In genomic region chr7:75795831-75796285, GRCh38 we compare ENCODE assay signal across 14 cellular contexts. TPM values are rescaled to one million over a fixed set of nuclear protein-coding genes. Genes with fewer than 3 reads are reported as not detected.
DNase-seq lines count a peak whose midpoint lies in the region; ATAC-seq, FAIRE-seq and TF ChIP-seq lines count a peak whose summit lies in the region.
"Had no signal": no experiment of that assay in that cellular context is flagged by ENCODE, and none has a peak within 500 bp of the region (broad histone marks: within the 10 kb centered on the region; RNA-seq: fewer than 3 reads in every experiment).

No MANE protein-coding gene starts in this region.

- no peak overlapping the region for H3K23ac ChIP-seq in trophoblast cell (ENCODE audit: low read length)

- no peaks in the 10 kb centered on the region for H3K79me1 ChIP-seq in trophoblast cell (ENCODE audit: low read length)

- H3K79me2 ChIP-seq in HepG2 (ENCODE audit: insufficient read depth, low read length): no peaks in the 10 kb centered on the region
- no peaks in the 10 kb centered on the region for H3K79me2 ChIP-seq in trophoblast cell (ENCODE audit: control insufficient read depth, insufficient read depth, low read length, poor library complexity)

- DNase-seq in HepG2 (ENCODE audit: low spot score) (no peak), heart right ventricle (peak; percentile 42 to 53), trophoblast cell (peak; percentile 44 to 80), NCI-H748 (lab: John Stamatoyannopoulos, UW; ENCODE audit: unreplicated experiment) (no peak)
- no peak for DNase-seq in activated effector memory CD4-positive, alpha-beta T cell treated with anti-CD3 and anti-CD28 coated beads, Interleukin-2, amount 50 U/mL, for 16 hours
- DNase-seq: activated CD4-positive, alpha-beta T cell treated with anti-CD3 and anti-CD28 coated beads, Interleukin-2, amount 50 U/mL, for 4 hours; central memory CD4-positive, alpha-beta T cell; NCI-H2029 treated with DMSO at 0.1 percent for 48 hours; substantia nigra had no signal

- POLR2A ChIA-PET in HepG2 (lab: Yijun Ruan, JAX): no interaction called here

- H4K12ac ChIP-seq in trophoblast cell (ENCODE audit: low read depth, low read length): no peak overlapping the region

- no peak for TF ChIP-seq EP300 in HepG2 (IDR thresholded peaks at IDR 0.05; ENCODE audit: low read depth in 2 of 2, low read length in 2 of 2)
- no peak for TF ChIP-seq EP300 in HepG2 (CRISPR knock-in tag; IDR thresholded peaks at IDR 0.05; ENCODE audit: borderline replicate concordance)

- H2BK12ac ChIP-seq in trophoblast cell (ENCODE audit: low read length): no peak overlapping the region

- H3K27ac ChIP-seq in liver (ENCODE audit: low read depth in 1 of 2, low read length in 2 of 2): no peak overlapping the region
- no peak overlapping the region for H3K27ac ChIP-seq in HepG2 (ENCODE audit: extremely low read length, insufficient read depth, low read length)
- H3K27ac ChIP-seq in heart right ventricle: peak overlapping the region in 6 of 10 donors; percentile 4 to 65 (median 40)
- H3K27ac ChIP-seq in trophoblast cell (ENCODE audit: low read depth, low read length): no peak overlapping the region
- H3K27ac ChIP-seq: epithelial cell of prostate had no signal

- TF ChIP-seq RAD21 in liver (IDR thresholded peaks at IDR 0.05): peak in 1 of 2 donors; percentile 45
- no peak for TF ChIP-seq RAD21 in HepG2 (CRISPR knock-in tag; IDR thresholded peaks at IDR 0.05)

- no peak overlapping the region for H3K4ac ChIP-seq in trophoblast cell (ENCODE audit: low read depth, low read length)

- BruUV-seq in HepG2 (replicated peaks; lab: Mats Ljungman, UMichigan): no TSS peak

- no peak overlapping the region for H2AK5ac ChIP-seq in trophoblast cell (ENCODE audit: low read length)

- H3K9me3 ChIP-seq in liver (ENCODE audit: control insufficient read depth in 4 of 4, low read length in 3 of 4): no peaks in the 10 kb centered on the region
- H3K9me3 ChIP-seq in HepG2 (ENCODE audit: low read length): no peaks in the 10 kb centered on the region
- no peaks in the 10 kb centered on the region for H3K9me3 ChIP-seq in heart right ventricle
- no peaks in the 10 kb centered on the region for H3K9me3 ChIP-seq in trophoblast cell (ENCODE audit: insufficient read depth, low read depth, low read length)

- intact Hi-C loops in HepG2 (cut with micrococcal nuclease; ENCODE audit: unreplicated experiment) (no loop called here), heart right ventricle (cut with DNase I) (loop anchor here in 1 of 10 donors (10.0 kb wide), 1 partner anchor 59 kb away; no protein-coding TSS in a partner anchor)

- H2BK5ac ChIP-seq in trophoblast cell (ENCODE audit: low read depth, low read length, poor library complexity): no peak overlapping the region

- no peak overlapping the region for H4K8ac ChIP-seq in trophoblast cell (ENCODE audit: low read depth, low read length)

- H3K4me3 ChIP-seq in liver (ENCODE audit: low read depth in 1 of 3, low read length in 3 of 3) (no peak overlapping the region), HepG2 (replicated peaks in 1 of 3; ENCODE audit: insufficient read depth in 1 of 3, low read depth in 2 of 3, low read length in 3 of 3) (no peak overlapping the region), heart right ventricle (no peak overlapping the region), trophoblast cell (ENCODE audit: low read depth, low read length) (no peak overlapping the region)

- H2BK120ac ChIP-seq in trophoblast cell (ENCODE audit: insufficient read depth, low read length, poor library complexity): no peak overlapping the region

- CTCF ChIA-PET in HepG2 (lab: Yijun Ruan, JAX; ENCODE audit: low intra/inter-chr PET ratio, low total read pairs): no interaction called here

- no peak for TF ChIP-seq POLR2A in HepG2 (IDR thresholded peaks at IDR 0.05; ENCODE audit: insufficient read depth in 1 of 2, low read depth in 2 of 2, low read length in 2 of 2)

- 34% methylated on average over 9 of the region's 9 CpGs for WGBS in liver
- 27% methylated on average over 6 of the region's 9 CpGs for WGBS in HepG2 (ENCODE audit: low lambda C conversion rate)
- WGBS in heart right ventricle, 2 donors: 25 to 34% methylated on average over 9 of the region's 9 CpGs
- no CpG with 5 or more reads among the region's 9 CpGs for WGBS in trophoblast cell (ENCODE audit: extremely low coverage, insufficient coverage, insufficient read length)

- H2AFZ ChIP-seq in HepG2 (ENCODE audit: low read length): no peak overlapping the region
- H2AFZ ChIP-seq in trophoblast cell (ENCODE audit: insufficient read depth, low read length, poor library complexity): no peak overlapping the region

- H3K18ac ChIP-seq in trophoblast cell (ENCODE audit: low read length): no peak overlapping the region

- no peaks in the 10 kb centered on the region for H3K36me3 ChIP-seq in liver (ENCODE audit: control insufficient read depth in 4 of 4, insufficient read depth in 3 of 4, low read depth in 1 of 4, low read length in 3 of 4)
- H3K36me3 ChIP-seq in HepG2 (replicated peaks in 1 of 2; ENCODE audit: control insufficient read depth in 1 of 2, insufficient read depth in 2 of 2, low read length in 2 of 2): no peaks in the 10 kb centered on the region
- no peaks in the 10 kb centered on the region for H3K36me3 ChIP-seq in heart right ventricle
- H3K36me3 ChIP-seq in trophoblast cell (ENCODE audit: control insufficient read depth in 1 of 2, insufficient read depth in 2 of 2, low read length in 2 of 2): no peaks in the 10 kb centered on the region

- H3K9ac ChIP-seq in liver (ENCODE audit: low read depth in 1 of 2, low read length in 2 of 2) (no peak overlapping the region), HepG2 (ENCODE audit: insufficient read depth, low read depth, low read length) (no peak overlapping the region), trophoblast cell (ENCODE audit: low read length) (no peak overlapping the region)

- TF ChIP-seq CTCF in liver (IDR thresholded peaks at IDR 0.05; ENCODE audit: low read depth, low read length, missing input control) (no peak), HepG2 (CRISPR knock-in tag; IDR thresholded peaks at IDR 0.05) (no peak), heart right ventricle (IDR thresholded peaks at IDR 0.05) (no peak)

- ATAC-seq in HepG2 (no peak; the same call in 2 of the 3 replicates), heart right ventricle (peak in 7 of 8 donors; percentile 47 to 81 (median 63)), HG03354 (IDR thresholded peaks at IDR 0.05; ENCODE audit: poor library complexity, severe bottlenecking, unreplicated experiment) (no peak), GM19023 (IDR thresholded peaks at IDR 0.05; ENCODE audit: unreplicated experiment) (no peak)

- FAIRE-seq in HepG2 (lab: Jason Lieb, UNC): no peak
- FAIRE-seq: A204.1 had no signal

- H4K20me1 ChIP-seq in HepG2 (ENCODE audit: insufficient read depth, low read length): no peaks in the 10 kb centered on the region

- H4K91ac ChIP-seq in trophoblast cell (ENCODE audit: low read depth, low read length): no peak overlapping the region

- H3K4me2 ChIP-seq in HepG2 (ENCODE audit: low read depth, low read length): no peak overlapping the region
- no peak overlapping the region for H3K4me2 ChIP-seq in trophoblast cell (ENCODE audit: low read length)

- H3K4me1 ChIP-seq in liver (ENCODE audit: control insufficient read depth in 4 of 4, insufficient read depth in 4 of 4, low read length in 3 of 4) (no peaks in the 10 kb centered on the region), HepG2 (ENCODE audit: insufficient read depth, low read length) (no peaks in the 10 kb centered on the region), heart right ventricle (peaks cover 3 to 37% (median 9%) of the 10 kb centered on the region in 9 donors), trophoblast cell (ENCODE audit: control insufficient read depth in 1 of 2, insufficient read depth in 2 of 2, low read length in 2 of 2) (no peaks in the 10 kb centered on the region)

- H3K14ac ChIP-seq in trophoblast cell (ENCODE audit: low read length): no peak overlapping the region

- H3K27me3 ChIP-seq in liver (ENCODE audit: control insufficient read depth in 4 of 4, insufficient read depth in 4 of 4, low read length in 3 of 4): no peaks in the 10 kb centered on the region
- peaks cover 0 to 1% of the 10 kb centered on the region in 2 experiments; a peak in 1 of 5 replicates for H3K27me3 ChIP-seq in HepG2 (ENCODE audit: control insufficient read depth in 1 of 2, insufficient read depth in 2 of 2, low read length in 2 of 2)
- no peaks in the 10 kb centered on the region for H3K27me3 ChIP-seq in heart right ventricle
- H3K27me3 ChIP-seq in trophoblast cell (ENCODE audit: insufficient read depth, low read length): no peaks in the 10 kb centered on the region

- in situ Hi-C loops in HepG2 (cut with HindIII; ENCODE audit: extremely low pct_ligation_motif_present, low pct_unique_long_range_greater_than_20kb): no loop called here

RNA-seq across cellular contexts. Expression of gene CCL24, which starts 17.7 kb away (rescaled TPM):
- total RNA-seq in liver (1 to 10 TPM in 1 of 2 donors, under 1 TPM in 1; 0.47 to 2.1 TPM), HepG2 (2016; rRNA removed; fragmentation: Illumina TruSeq; extraction: Trizol) (not detected in 2 replicates), heart right ventricle (1 to 10 TPM in 2 of 10 donors, under 1 TPM in 3, not detected in 5; 0.46 to 1.9 (median 0.72) TPM)
- polyA plus RNA-seq in liver (1 to 10 TPM in 1 of 2 donors, not detected in 1; 1.6 TPM), HepG2 (2011; rRNA removed) (not detected in 2 replicates), heart right ventricle (under 1 TPM in 1 of 2 donors, not detected in 1; 0.13 TPM)
- not detected in 2 replicates for total RNA-seq in HepG2 (2016; cell fraction: cytosol; rRNA removed; fragmentation: Illumina TruSeq; extraction: Trizol; ENCODE audit: low read depth)
- not detected in 2 replicates for total RNA-seq in HepG2 (2016; cell fraction: insoluble cytoplasmic fraction; rRNA removed; fragmentation: Illumina TruSeq; extraction: Trizol)
- total RNA-seq in HepG2 (2016; cell fraction: membrane; rRNA removed; fragmentation: Illumina TruSeq; extraction: Trizol): not detected in 2 replicates
- not detected in 2 replicates for total RNA-seq in HepG2 (2016; cell fraction: nucleus; rRNA removed; fragmentation: Illumina TruSeq; extraction: Trizol)
- not detected in 2 replicates for polyA plus RNA-seq in HepG2 (2011; cell fraction: cytosol; rRNA removed)
- not detected in 2 replicates for polyA plus RNA-seq in HepG2 (2011; cell fraction: nucleus; rRNA removed)
- polyA plus RNA-seq in HepG2 (2012): not detected in 2 replicates
- polyA plus RNA-seq in HepG2 (2016; cell fraction: cytosol; fragmentation: Illumina TruSeq; extraction: Trizol; ENCODE audit: low read depth): not detected in 2 replicates
- polyA plus RNA-seq in HepG2 (2016; cell fraction: insoluble cytoplasmic fraction; fragmentation: Illumina TruSeq; extraction: Trizol; ENCODE audit: low read depth): not detected in 2 replicates
- polyA plus RNA-seq in HepG2 (2016; cell fraction: membrane; fragmentation: Illumina TruSeq; extraction: Trizol; ENCODE audit: low read depth): not detected in 2 replicates
- not detected in 2 replicates for polyA plus RNA-seq in HepG2 (2016; cell fraction: nucleus; fragmentation: Illumina TruSeq; extraction: Trizol; ENCODE audit: insufficient read depth, low read depth)
- polyA minus RNA-seq in HepG2 (2011; rRNA and poly(A)+ RNA removed; ENCODE audit: low replicate concordance): 0.42 TPM in 1 of 2 replicates, not detected in the other
- polyA minus RNA-seq in HepG2 (2011; cell fraction: cytosol; rRNA and poly(A)+ RNA removed): not detected in 2 replicates
- not detected in 2 replicates for polyA minus RNA-seq in HepG2 (2011; cell fraction: nucleus; rRNA and poly(A)+ RNA removed)
- polyA plus RNA-seq in trophoblast cell (2013): not detected in 2 replicates

RNA-seq across cellular contexts. Expression of gene CCL26, which starts 23.8 kb away (rescaled TPM):
- not detected for total RNA-seq in liver
- polyA plus RNA-seq in liver: under 1 TPM; 0.09 to 0.33 TPM
- total RNA-seq in HepG2 (2016; rRNA removed; fragmentation: Illumina TruSeq; extraction: Trizol): not detected in 2 replicates
- total RNA-seq in HepG2 (2016; cell fraction: cytosol; rRNA removed; fragmentation: Illumina TruSeq; extraction: Trizol; ENCODE audit: low read depth): not detected in 2 replicates
- 0.26 TPM in 1 of 2 replicates, not detected in the other for total RNA-seq in HepG2 (2016; cell fraction: insoluble cytoplasmic fraction; rRNA removed; fragmentation: Illumina TruSeq; extraction: Trizol)
- not detected in 2 replicates for total RNA-seq in HepG2 (2016; cell fraction: membrane; rRNA removed; fragmentation: Illumina TruSeq; extraction: Trizol)
- not detected in 2 replicates for total RNA-seq in HepG2 (2016; cell fraction: nucleus; rRNA removed; fragmentation: Illumina TruSeq; extraction: Trizol)
- polyA plus RNA-seq in HepG2 (2011; rRNA removed): 0.16 TPM in 2 replicates
- not detected in 2 replicates for polyA plus RNA-seq in HepG2 (2011; cell fraction: cytosol; rRNA removed)
- polyA plus RNA-seq in HepG2 (2011; cell fraction: nucleus; rRNA removed): not detected in 2 replicates
- not detected in 2 replicates for polyA plus RNA-seq in HepG2 (2012)
- not detected in 2 replicates for polyA plus RNA-seq in HepG2 (2016; cell fraction: cytosol; fragmentation: Illumina TruSeq; extraction: Trizol; ENCODE audit: low read depth)
- not detected in 2 replicates for polyA plus RNA-seq in HepG2 (2016; cell fraction: insoluble cytoplasmic fraction; fragmentation: Illumina TruSeq; extraction: Trizol; ENCODE audit: low read depth)
- polyA plus RNA-seq in HepG2 (2016; cell fraction: membrane; fragmentation: Illumina TruSeq; extraction: Trizol; ENCODE audit: low read depth): not detected in 2 replicates
- not detected in 2 replicates for polyA plus RNA-seq in HepG2 (2016; cell fraction: nucleus; fragmentation: Illumina TruSeq; extraction: Trizol; ENCODE audit: insufficient read depth, low read depth)
- polyA minus RNA-seq in HepG2 (2011; rRNA and poly(A)+ RNA removed; ENCODE audit: low replicate concordance): 2.8 TPM in 1 of 2 replicates, not detected in the other
- not detected in 2 replicates for polyA minus RNA-seq in HepG2 (2011; cell fraction: cytosol; rRNA and poly(A)+ RNA removed)
- not detected in 2 replicates for polyA minus RNA-seq in HepG2 (2011; cell fraction: nucleus; rRNA and poly(A)+ RNA removed)
- total RNA-seq in heart right ventricle: 1 to 10 TPM in 1 of 10 donors, under 1 TPM in 4, not detected in 5; 0.55 to 2.0 (median 0.85) TPM
- 1 to 10 TPM; 1.0 to 1.2 TPM for polyA plus RNA-seq in heart right ventricle
- 0.31 TPM in 1 of 2 replicates, not detected in the other for polyA plus RNA-seq in trophoblast cell (2013)

RNA-seq across cellular contexts. Expression of gene HIP1, which starts 57.1 kb away (rescaled TPM):
- total RNA-seq in liver (10 to 100 TPM in 1 of 2 donors, 1 to 10 TPM in 1; 3.8 to 13.6 TPM), HepG2 (2016; rRNA removed; fragmentation: Illumina TruSeq; extraction: Trizol) (4.5 and 8.6 TPM in 2 replicates), heart right ventricle (10 to 100 TPM; 16.4 to 32.4 (median 25.6) TPM)
- polyA plus RNA-seq in liver (1 to 10 TPM; 5.8 to 9.7 TPM), HepG2 (2011; rRNA removed) (6.2 TPM in 2 replicates), heart right ventricle (1 to 10 TPM; 7.0 to 7.4 TPM)
- total RNA-seq in HepG2 (2016; cell fraction: cytosol; rRNA removed; fragmentation: Illumina TruSeq; extraction: Trizol; ENCODE audit: low read depth): 1.3 TPM in 2 replicates
- total RNA-seq in HepG2 (2016; cell fraction: insoluble cytoplasmic fraction; rRNA removed; fragmentation: Illumina TruSeq; extraction: Trizol): 4.2 and 4.3 TPM in 2 replicates
- total RNA-seq in HepG2 (2016; cell fraction: membrane; rRNA removed; fragmentation: Illumina TruSeq; extraction: Trizol): 1.5 and 2.5 TPM in 2 replicates
- total RNA-seq in HepG2 (2016; cell fraction: nucleus; rRNA removed; fragmentation: Illumina TruSeq; extraction: Trizol): 4.3 and 7.1 TPM in 2 replicates
- polyA plus RNA-seq in HepG2 (2011; cell fraction: cytosol; rRNA removed): 4.0 and 5.3 TPM in 2 replicates
- 5.9 and 7.6 TPM in 2 replicates for polyA plus RNA-seq in HepG2 (2011; cell fraction: nucleus; rRNA removed)
- 3.9 and 4.2 TPM in 2 replicates for polyA plus RNA-seq in HepG2 (2012)
- polyA plus RNA-seq in HepG2 (2016; cell fraction: cytosol; fragmentation: Illumina TruSeq; extraction: Trizol; ENCODE audit: low read depth): 1.1 and 1.5 TPM in 2 replicates
- 3.4 and 4.0 TPM in 2 replicates for polyA plus RNA-seq in HepG2 (2016; cell fraction: insoluble cytoplasmic fraction; fragmentation: Illumina TruSeq; extraction: Trizol; ENCODE audit: low read depth)
- 1.0 and 1.9 TPM in 2 replicates for polyA plus RNA-seq in HepG2 (2016; cell fraction: membrane; fragmentation: Illumina TruSeq; extraction: Trizol; ENCODE audit: low read depth)
- polyA plus RNA-seq in HepG2 (2016; cell fraction: nucleus; fragmentation: Illumina TruSeq; extraction: Trizol; ENCODE audit: insufficient read depth, low read depth): 5.3 and 6.5 TPM in 2 replicates
- 20.5 and 48.7 TPM in 2 replicates for polyA minus RNA-seq in HepG2 (2011; rRNA and poly(A)+ RNA removed; ENCODE audit: low replicate concordance)
- 5.5 and 6.4 TPM in 2 replicates for polyA minus RNA-seq in HepG2 (2011; cell fraction: cytosol; rRNA and poly(A)+ RNA removed)
- 11.1 and 11.6 TPM in 2 replicates for polyA minus RNA-seq in HepG2 (2011; cell fraction: nucleus; rRNA and poly(A)+ RNA removed)
- polyA plus RNA-seq in trophoblast cell (2013): 9.0 and 9.8 TPM in 2 replicates

Comparison
In these comparisons a context has a peak if more than half of its experiments do, and no peak if none do; other contexts are left out.
1. H3K27ac ChIP-seq: peak in heart right ventricle (6 of 10); none in liver (0 of 2), HepG2 (single experiment) and trophoblast cell (single experiment).
2. ATAC-seq: peak in heart right ventricle (7 of 8); none in HepG2 (single experiment), HG03354 (single experiment) and GM19023 (single experiment).
3. DNase-seq: peak in heart right ventricle (2 of 2) and trophoblast cell (2 of 2); none in HepG2 (single experiment), NCI-H748 (single experiment) and activated effector memory CD4-positive, alpha-beta T cell treated with anti-CD3 and anti-CD28 coated beads, Interleukin-2, amount 50 U/mL, for 16 hours (single experiment).